Comparison of ENCODE assay signal across 8 cellular contexts in the genomic region with DNA sequence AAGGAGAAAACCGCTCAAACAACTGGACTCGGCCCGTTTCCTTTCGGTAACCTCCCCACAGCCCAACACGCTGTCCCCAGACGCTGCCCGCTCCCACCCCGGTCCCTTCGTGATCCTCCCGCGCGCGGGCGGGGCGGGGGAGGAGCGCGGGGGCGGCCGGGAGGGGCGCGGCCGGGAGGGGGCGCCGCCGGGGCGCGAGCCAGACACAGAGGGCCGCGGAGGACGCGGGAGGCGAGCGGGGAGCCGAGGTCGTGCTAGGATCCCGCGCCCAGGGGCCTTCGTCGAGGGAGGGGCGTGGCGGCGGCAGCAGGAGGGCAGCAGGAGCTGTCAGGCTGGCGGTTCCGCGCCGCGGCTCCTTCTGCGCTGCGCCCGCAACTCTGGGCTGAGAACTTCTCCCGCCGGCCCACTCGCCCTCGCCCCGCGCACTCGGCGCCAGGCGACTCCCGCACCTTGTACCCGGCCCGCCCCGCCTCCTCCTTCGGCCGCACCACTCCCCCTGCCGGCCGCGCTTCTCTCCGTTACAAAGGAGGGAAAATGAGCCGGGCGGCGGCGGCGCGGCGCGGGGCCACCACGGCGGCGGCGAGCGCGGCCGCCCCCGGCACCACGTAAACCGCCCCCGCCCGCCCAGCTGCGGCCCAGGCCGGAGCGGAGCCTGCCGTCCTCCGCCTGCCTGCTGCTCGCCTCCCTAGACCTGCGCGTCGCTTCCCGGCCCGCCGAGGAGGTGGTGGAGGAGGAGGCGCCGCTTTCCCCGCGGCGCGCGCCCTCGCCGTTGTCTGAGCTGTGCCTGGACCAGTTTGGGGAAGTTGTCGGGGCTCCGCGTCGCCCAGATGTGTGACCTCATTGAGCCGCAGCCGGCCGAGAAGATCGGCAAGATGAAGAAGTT. TPM values are rescaled to one million over a fixed set of nuclear protein-coding genes. Genes with fewer than 3 reads are reported as not detected.
DNase-seq lines count a peak whose midpoint lies in the region; TF ChIP-seq lines count a peak whose summit lies in the region.

A gene (plus strand): TSS at position 521 of the 883 bp plus-strand sequence. CDS start 307 bp downstream, at position 828.

- peaks cover 3 to 25% (median 10%) of the 10 kb centered on the region in 3 donors for H3K27me3 Mint-ChIP-seq in immature natural killer cell (ENCODE audit: low read depth in 3 of 3)

- peaks cover 18% of the 10 kb centered on the region; the same call in 1 of the 2 replicates for H4K20me1 ChIP-seq in SK-N-SH (ENCODE audit: insufficient read depth)

- H3K27ac Mint-ChIP-seq in immature natural killer cell: no peak within 1 kb of the TSS

- TF ChIP-seq RAD21 in SK-N-SH (IDR thresholded peaks at IDR 0.05; ENCODE audit: low read length): no peak

- no peaks in the 10 kb centered on the region for H3K36me3 ChIP-seq in H7 (replicated peaks; ENCODE audit: control insufficient read depth, insufficient read depth, low read length)
- no peaks in the 10 kb centered on the region for H3K36me3 ChIP-seq in SK-N-SH (replicated peaks in 1 of 2; ENCODE audit: control insufficient read depth in 1 of 2, insufficient read depth in 2 of 2, low read length in 1 of 2)
- H3K36me3 ChIP-seq in breast epithelium: no peaks in the 10 kb centered on the region
- no peaks in the 10 kb centered on the region for H3K36me3 ChIP-seq in skeletal muscle satellite cell (ENCODE audit: insufficient read depth, low read length)

- no peak for TF ChIP-seq POLR2A in breast epithelium (IDR thresholded peaks at IDR 0.05)

- peaks cover 2% of the 10 kb centered on the region; the same call in 1 of the 2 replicates for H3K27me3 ChIP-seq in H7 (ENCODE audit: control insufficient read depth, insufficient read depth, low read length)
- H3K27me3 ChIP-seq in SK-N-SH (ENCODE audit: insufficient read depth): no peaks in the 10 kb centered on the region
- no peaks in the 10 kb centered on the region for H3K27me3 ChIP-seq in breast epithelium
- H3K27me3 ChIP-seq in skeletal muscle satellite cell (ENCODE audit: control insufficient read depth, insufficient read depth, low read length): no peaks in the 10 kb centered on the region

- H3K9me3 ChIP-seq in SK-N-SH (no peaks in the 10 kb centered on the region), breast epithelium (no peaks in the 10 kb centered on the region), skeletal muscle satellite cell (replicated peaks; ENCODE audit: low read length) (no peaks in the 10 kb centered on the region)

- H3K27ac ChIP-seq in SK-N-SH (ENCODE audit: low read depth in 2 of 2, low read length in 1 of 2) (peak within 1 kb of the TSS; percentile 81 to 85), breast epithelium (peak within 1 kb of the TSS; percentile 90 to 93)

- peaks cover 34% of the 10 kb centered on the region for H3F3A ChIP-seq in SK-N-SH (replicated peaks; ENCODE audit: insufficient read depth)

- intact Hi-C loops in breast epithelium (cut with DNase I; ENCODE audit: low total_unique reads): loop anchor here (5.0 kb wide), 1 partner anchor 1161 kb away; no protein-coding TSS in a partner anchor

- peak; percentile 62 for TF ChIP-seq CTCF in LNCAP (IDR thresholded peaks at IDR 0.05)
- peak; percentile 48 for TF ChIP-seq CTCF in SK-N-SH (IDR thresholded peaks at IDR 0.05)
- peak in 2 of 3 donors; percentile 22 to 59 for TF ChIP-seq CTCF in breast epithelium (IDR thresholded peaks at IDR 0.05)

- H3K9me3 Mint-ChIP-seq in immature natural killer cell: peaks cover 0 to 16% (median under 1%) of the 10 kb centered on the region in 6 donors

- peak within 1 kb of the TSS; percentile 65 to 72 (median 67) for H3K4me3 Mint-ChIP-seq in immature natural killer cell

- peaks cover 21 to 32% of the 10 kb centered on the region in 2 experiments for H3K4me1 ChIP-seq in SK-N-SH (ENCODE audit: control insufficient read depth in 1 of 2, insufficient read depth in 2 of 2, low read depth in 1 of 2, low read length in 1 of 2)
- H3K4me1 ChIP-seq in breast epithelium: no peaks in the 10 kb centered on the region
- peaks cover 58% of the 10 kb centered on the region for H3K4me1 ChIP-seq in skeletal muscle satellite cell (ENCODE audit: control insufficient read depth, insufficient read depth, low read length)

- H2AFZ ChIP-seq in SK-N-SH (ENCODE audit: low read depth): peak within 1 kb of the TSS; percentile 74

- peaks cover 48% of the 10 kb centered on the region for H3K79me2 ChIP-seq in SK-N-SH (ENCODE audit: insufficient read depth)

- peak within 1 kb of the TSS; percentile 90 for H3K9ac ChIP-seq in SK-N-SH
- peak within 1 kb of the TSS; percentile 90 for H3K9ac ChIP-seq in skeletal muscle satellite cell (ENCODE audit: low read depth, low read length)

- POLR2A ChIA-PET in SK-N-SH (lab: Yijun Ruan, JAX): no interaction called here

- WGBS in SK-N-SH (ENCODE audit: low lambda C conversion rate): under 1% methylated on average over 43 of the region's 118 CpGs

- H3K4me2 ChIP-seq in SK-N-SH: peak within 1 kb of the TSS; percentile 86
- H3K4me2 ChIP-seq in skeletal muscle satellite cell (ENCODE audit: low read length): peak within 1 kb of the TSS; percentile 88

- CTCF ChIA-PET in SK-N-SH (lab: Yijun Ruan, JAX): interaction anchor here (0.6 to 5.3 kb wide), 44 partner anchors 10 to 488 kb away, joined by 3 to 44 read pairs (median 4); a partner anchor contains a TSS

- no peaks in the 10 kb centered on the region for H3K36me3 Mint-ChIP-seq in immature natural killer cell

- peaks cover 14 to 19% of the 10 kb centered on the region in 2 donors for H3K4me1 Mint-ChIP-seq in immature natural killer cell

- H3K4me3 ChIP-seq in H7 (ENCODE audit: insufficient read depth, low read depth, low read length) (peak within 1 kb of the TSS; percentile 76), SK-N-SH (ENCODE audit: low read depth in 2 of 2, low read length in 1 of 2) (peak within 1 kb of the TSS; percentile 96 to 99), breast epithelium (peak within 1 kb of the TSS; percentile 67 to 90 (median 71)), skeletal muscle satellite cell (ENCODE audit: low read length) (peak within 1 kb of the TSS; percentile 84)

- H3K9me2 ChIP-seq in SK-N-SH: no peaks in the 10 kb centered on the region

- TF ChIP-seq EP300 in SK-N-SH (IDR thresholded peaks at IDR 0.05; ENCODE audit: borderline replicate concordance in 1 of 2, low read depth in 1 of 2, low read length in 1 of 2): peak in 1 of 2 experiments; percentile 44; a peak in 1 of 4 replicates

- DNase-seq in activated CD8-positive, alpha-beta memory T cell treated with anti-CD3 and anti-CD28 coated beads for 24 hours: peak; percentile 70
- no peak for DNase-seq in activated CD8-positive, alpha-beta memory T cell treated with anti-CD3 and anti-CD28 coated beads, Interleukin-2, amount 50 U/mL, for 4 hours
- DNase-seq in H7: peak; percentile 92
- peak; percentile 96 for DNase-seq in SK-N-SH
- peak; percentile 53 to 74 for DNase-seq in breast epithelium (ENCODE audit: low spot score in 2 of 2)
- DNase-seq in immature natural killer cell: peak; percentile 0 to 9 (median 2)

TF ChIP-seq in SK-N-SH, 30 proteins besides CTCF, POLR2A, EP300 and RAD21 (continues in another document):
- TF ChIP-seq MXI1 (IDR thresholded peaks at IDR 0.05; ENCODE audit: low read depth, low read length) (0 out of 2 replicates have a peak, but pooled peaks have one; percentile 23), NFIC (IDR thresholded peaks at IDR 0.05; ENCODE audit: borderline replicate concordance) (peak; percentile 6; the same call in 1 of the 2 replicates), SIN3A (IDR thresholded peaks at IDR 0.05; ENCODE audit: borderline replicate concordance, low read depth, low read length) (0 out of 2 replicates have a peak, but pooled peaks have one; percentile 3), TCF12 (IDR thresholded peaks at IDR 0.05) (no peak; the same call in 1 of the 2 replicates), POLR2AphosphoS5 (IDR thresholded peaks at IDR 0.05; ENCODE audit: low read depth, low read length) (no peak), FOXJ3 (CRISPR knock-in tag; IDR thresholded peaks at IDR 0.05) (no peak), TEAD4 (IDR thresholded peaks at IDR 0.05; ENCODE audit: borderline replicate concordance, insufficient read depth) (no peak), SMC3 (IDR thresholded peaks at IDR 0.05; ENCODE audit: low read depth, low read length) (peak; percentile 1; the same call in 1 of the 2 replicates), FOXM1 (IDR thresholded peaks at IDR 0.05; ENCODE audit: low read depth) (0 out of 2 replicates have a peak, but pooled peaks have one; percentile 37)
- TF ChIP-seq, protein P1, sequence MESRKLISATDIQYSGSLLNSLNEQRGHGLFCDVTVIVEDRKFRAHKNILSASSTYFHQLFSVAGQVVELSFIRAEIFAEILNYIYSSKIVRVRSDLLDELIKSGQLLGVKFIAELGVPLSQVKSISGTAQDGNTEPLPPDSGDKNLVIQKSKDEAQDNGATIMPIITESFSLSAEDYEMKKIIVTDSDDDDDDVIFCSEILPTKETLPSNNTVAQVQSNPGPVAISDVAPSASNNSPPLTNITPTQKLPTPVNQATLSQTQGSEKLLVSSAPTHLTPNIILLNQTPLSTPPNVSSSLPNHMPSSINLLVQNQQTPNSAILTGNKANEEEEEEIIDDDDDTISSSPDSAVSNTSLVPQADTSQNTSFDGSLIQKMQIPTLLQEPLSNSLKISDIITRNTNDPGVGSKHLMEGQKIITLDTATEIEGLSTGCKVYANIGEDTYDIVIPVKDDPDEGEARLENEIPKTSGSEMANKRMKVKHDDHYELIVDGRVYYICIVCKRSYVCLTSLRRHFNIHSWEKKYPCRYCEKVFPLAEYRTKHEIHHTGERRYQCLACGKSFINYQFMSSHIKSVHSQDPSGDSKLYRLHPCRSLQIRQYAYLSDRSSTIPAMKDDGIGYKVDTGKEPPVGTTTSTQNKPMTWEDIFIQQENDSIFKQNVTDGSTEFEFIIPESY (IDR thresholded peaks at IDR 0.05; ENCODE audit: borderline replicate concordance, low read depth): no peak
- TF ChIP-seq, protein P2, sequence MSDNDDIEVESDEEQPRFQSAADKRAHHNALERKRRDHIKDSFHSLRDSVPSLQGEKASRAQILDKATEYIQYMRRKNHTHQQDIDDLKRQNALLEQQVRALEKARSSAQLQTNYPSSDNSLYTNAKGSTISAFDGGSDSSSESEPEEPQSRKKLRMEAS (IDR thresholded peaks at IDR 0.05; ENCODE audit: low read depth): peak; percentile 70

RNA-seq across cellular contexts. Expression of the gene that starts here (rescaled TPM):
- 28.6 and 37.2 TPM in 2 replicates for total RNA-seq in H7 (2014; rRNA removed; shearing (Covaris generic))
- polyA plus RNA-seq in SK-N-SH (2012; rRNA removed) (13.9 and 15.6 TPM in 2 replicates), immature natural killer cell (under 1 TPM in 1 of 3 donors, not detected in 2; 0.22 TPM)
- polyA plus RNA-seq in SK-N-SH (2012; cell fraction: cytosol; rRNA removed): 21.5 and 23.1 TPM in 2 replicates
- polyA plus RNA-seq in SK-N-SH (2012; cell fraction: nucleus; rRNA removed): 7.3 and 13.4 TPM in 2 replicates
- total RNA-seq in breast epithelium: 10 to 100 TPM; 16.3 to 64.7 (median 29.8) TPM
- 22.6 and 25.1 TPM in 2 replicates for total RNA-seq in skeletal muscle satellite cell (2012; rRNA removed)

Comparison
In these comparisons a context has a peak if more than half of its experiments do, and no peak if none do; other contexts are left out.
1. RNA of the gene that starts here (polyA plus RNA-seq): 7.3 to 23.1 TPM in SK-N-SH; 0.22 TPM in immature natural killer cell; every median in the first group is over 4 times any median in the second.
2. Peak in DNase-seq in immature natural killer cell; RNA of the gene not detected or under 1 TPM.
3. Peak in every context shown above with its lines, with median percentiles within 50 percentile points of each other: H3K4me3 ChIP-seq and CTCF ChIP-seq.